Comparison of ENCODE assay signal across 8 cellular contexts in the genomic region with DNA sequence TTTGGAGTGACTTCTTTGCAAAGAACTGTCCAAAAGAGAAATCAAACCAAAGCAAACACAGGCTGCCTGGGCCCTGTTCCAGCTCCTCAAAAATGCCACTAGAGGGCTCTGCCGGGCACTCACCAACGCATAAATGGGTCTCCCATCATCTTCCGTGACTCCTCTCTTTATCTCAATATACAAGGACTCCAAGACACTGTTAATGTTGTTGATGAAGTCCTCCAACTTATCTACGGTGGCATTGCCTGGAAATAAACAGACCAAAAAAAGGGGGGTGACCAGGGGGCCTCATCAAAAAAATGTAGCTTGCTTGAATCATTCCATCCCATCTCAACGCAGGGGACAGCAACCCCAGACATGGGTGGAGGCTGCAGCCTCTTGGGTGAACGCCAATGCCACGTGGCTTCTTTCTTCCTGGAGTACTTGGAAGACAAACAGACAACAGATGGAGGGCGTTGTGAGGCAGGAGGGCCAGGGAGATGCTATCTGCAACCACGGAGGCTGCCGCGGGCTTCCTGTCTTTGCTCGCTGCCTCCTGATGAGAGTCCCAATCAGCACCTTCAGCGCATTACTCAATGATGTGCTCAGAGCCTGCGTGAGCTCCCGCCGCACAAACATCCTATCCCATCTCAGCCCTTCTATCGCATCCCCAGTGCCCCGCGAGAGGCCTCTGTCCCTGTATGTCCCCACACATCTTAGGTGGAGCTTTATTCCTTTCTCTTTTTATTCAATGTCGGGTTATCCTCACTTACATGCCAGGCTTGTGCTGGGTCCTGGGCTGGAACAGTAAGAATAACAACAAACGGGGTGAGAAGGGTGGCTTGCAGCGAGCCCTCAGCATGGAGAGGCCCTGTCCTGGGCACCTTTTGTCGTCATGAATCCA. TPM values are rescaled to one million over a fixed set of nuclear protein-coding genes. Genes with fewer than 3 reads are reported as not detected.
DNase-seq lines count a peak whose midpoint lies in the region; ATAC-seq and TF ChIP-seq lines count a peak whose summit lies in the region.

No MANE protein-coding gene starts in this region.

- no peaks in the 10 kb centered on the region for H3K27me3 Mint-ChIP-seq in activated naive CD4-positive, alpha-beta T cell treated with anti-CD3 and anti-CD28 coated beads, Interleukin-2, amount 10 ng/mL, durations not matched to agents 7 days and 5 days

- H3K36me3 Mint-ChIP-seq in activated naive CD4-positive, alpha-beta T cell treated with anti-CD3 and anti-CD28 coated beads, Interleukin-2, amount 10 ng/mL, durations not matched to agents 7 days and 5 days: peaks cover 52% of the 10 kb centered on the region

- H3K4me3 ChIP-seq in Loucy (ENCODE audit: low read length, poor library complexity, severe bottlenecking): peak overlapping the region; percentile 54
- no peak overlapping the region; a peak in 1 of 4 replicates for H3K4me3 ChIP-seq in SK-N-SH (ENCODE audit: low read depth in 2 of 2, low read length in 1 of 2)
- peak overlapping the region in 1 of 2 donors; percentile 7 for H3K4me3 ChIP-seq in gastroesophageal sphincter
- no peak overlapping the region for H3K4me3 ChIP-seq in ovary
- H3K4me3 ChIP-seq in testis: no peak overlapping the region

- peaks cover 99% of the 10 kb centered on the region for H3K4me1 Mint-ChIP-seq in activated naive CD4-positive, alpha-beta T cell treated with anti-CD3 and anti-CD28 coated beads, Interleukin-2, amount 10 ng/mL, durations not matched to agents 7 days and 5 days

- peak overlapping the region; percentile 72 for H2AFZ ChIP-seq in Loucy (ENCODE audit: low read length)
- H2AFZ ChIP-seq in SK-N-SH (ENCODE audit: low read depth): peak overlapping the region; percentile 37; the same call in 1 of the 2 replicates

- peak overlapping the region; percentile 74 for H3K4me3 Mint-ChIP-seq in activated naive CD4-positive, alpha-beta T cell treated with anti-CD3 and anti-CD28 coated beads, Interleukin-2, amount 10 ng/mL, durations not matched to agents 7 days and 5 days

- H3K36me3 ChIP-seq in Loucy (ENCODE audit: insufficient read depth, low read length) (no peaks in the 10 kb centered on the region), SK-N-SH (replicated peaks in 1 of 2; ENCODE audit: control insufficient read depth in 1 of 2, insufficient read depth in 2 of 2, low read length in 1 of 2) (peaks cover 0 to 20% of the 10 kb centered on the region in 2 experiments), gastroesophageal sphincter (peaks cover 0 to 42% of the 10 kb centered on the region in 2 donors), ovary (no peaks in the 10 kb centered on the region), testis (ENCODE audit: low read depth, missing control alignments) (no peaks in the 10 kb centered on the region)

- intact Hi-C loops in ovary (cut with DNase I) (no loop called here), testis (cut with DNase I; ENCODE audit: low total_unique reads) (loop anchor here (5.0 kb wide), 1 partner anchor 132 kb away; no protein-coding TSS in a partner anchor)

- H3K4me2 ChIP-seq in Loucy (ENCODE audit: low read depth, low read length, poor library complexity, severe bottlenecking): peak overlapping the region; percentile 63
- H3K4me2 ChIP-seq in SK-N-SH: peak overlapping the region; percentile 67

- ATAC-seq in gastroesophageal sphincter: peak; percentile 84
- ATAC-seq in GM21423 (IDR thresholded peaks at IDR 0.05; ENCODE audit: unreplicated experiment): no peak

- H3K27ac ChIP-seq in SK-N-SH (ENCODE audit: low read depth in 2 of 2, low read length in 1 of 2) (peak overlapping the region; percentile 57 to 73), gastroesophageal sphincter (peak overlapping the region in 3 of 4 donors; percentile 70 to 74 (median 72)), ovary (peak overlapping the region in 1 of 2 donors; percentile 62), testis (peak overlapping the region; percentile 0 to 7)

- DNase-seq in DMS114 treated with DMSO at 0.1 percent for 48 hours (lab: John Stamatoyannopoulos, UW; ENCODE audit: unreplicated experiment) (peak; percentile 31), SK-N-SH (peak; percentile 71), ovary (peak; percentile 85 to 91 (median 86)), testis (peak; percentile 90)
- peak; percentile 97 for DNase-seq in activated naive CD4-positive, alpha-beta T cell treated with anti-CD3 and anti-CD28 coated beads, Interleukin-2, amount 10 ng/mL, durations not matched to agents 7 days and 5 days

- TF ChIP-seq POLR2A in gastroesophageal sphincter (IDR thresholded peaks at IDR 0.05) (no peak), ovary (IDR thresholded peaks at IDR 0.05) (no peak), testis (IDR thresholded peaks at IDR 0.05) (no peak)

- H3K9ac ChIP-seq in Loucy (ENCODE audit: low read depth, low read length, poor library complexity, severe bottlenecking) (peak overlapping the region; percentile 67), SK-N-SH (peak overlapping the region; percentile 28; the same call in 1 of the 2 replicates)

- H3K9me3 Mint-ChIP-seq in activated naive CD4-positive, alpha-beta T cell treated with anti-CD3 and anti-CD28 coated beads, Interleukin-2, amount 10 ng/mL, durations not matched to agents 7 days and 5 days: no peaks in the 10 kb centered on the region

- peak; percentile 76 for TF ChIP-seq RAD21 in SK-N-SH (IDR thresholded peaks at IDR 0.05; ENCODE audit: low read length)

- WGBS in SK-N-SH (ENCODE audit: low lambda C conversion rate): 48% methylated on average over 23 of the region's 23 CpGs
- 35 to 46% methylated on average over 6 to 14 of the region's 23 CpGs for WGBS in gastroesophageal sphincter (ENCODE audit: low coverage in 1 of 2), 2 donors
- 27 to 35% (median 29%) methylated on average over 23 of the region's 23 CpGs for WGBS in ovary, 3 donors
- WGBS in testis, 2 donors: 42 to 54% methylated on average over 23 of the region's 23 CpGs

- POLR2A ChIA-PET in SK-N-SH (lab: Yijun Ruan, JAX): interaction anchor here (1.6 kb wide), 1 partner anchor 133 kb away, joined by 5 read pairs; no protein-coding TSS in a partner anchor

- H4K20me1 ChIP-seq in Loucy (ENCODE audit: insufficient read depth, low read length, poor library complexity, severe bottlenecking) (no peaks in the 10 kb centered on the region), SK-N-SH (ENCODE audit: insufficient read depth) (no peaks in the 10 kb centered on the region)

- no peaks in the 10 kb centered on the region for H3K9me2 ChIP-seq in Loucy (replicated peaks; ENCODE audit: low read depth, low read length)
- H3K9me2 ChIP-seq in SK-N-SH: no peaks in the 10 kb centered on the region

- H3K27ac Mint-ChIP-seq in activated naive CD4-positive, alpha-beta T cell treated with anti-CD3 and anti-CD28 coated beads, Interleukin-2, amount 10 ng/mL, durations not matched to agents 7 days and 5 days: peak overlapping the region; percentile 99

- H3F3A ChIP-seq in Loucy (ENCODE audit: low read depth) (peaks cover 7% of the 10 kb centered on the region; the same call in 1 of the 2 replicates), SK-N-SH (replicated peaks; ENCODE audit: insufficient read depth) (peaks cover 3% of the 10 kb centered on the region)

- TF ChIP-seq CTCF in Loucy (conservative IDR thresholded peaks at IDR 0.05; ENCODE audit: low read length): peak; percentile 96
- peak; percentile 98 for TF ChIP-seq CTCF in SK-N-SH (IDR thresholded peaks at IDR 0.05)
- TF ChIP-seq CTCF in gastroesophageal sphincter (IDR thresholded peaks at IDR 0.05): peak in 3 of 4 experiments; percentile 77 to 83 (median 80)
- peak; percentile 54 to 76 (median 62) for TF ChIP-seq CTCF in ovary (IDR thresholded peaks at IDR 0.05)
- peak; percentile 55 to 70 (median 64) for TF ChIP-seq CTCF in testis (IDR thresholded peaks at IDR 0.05)

- no peak for TF ChIP-seq EP300 in SK-N-SH (IDR thresholded peaks at IDR 0.05; ENCODE audit: borderline replicate concordance in 1 of 2, low read depth in 1 of 2, low read length in 1 of 2)
- TF ChIP-seq EP300 in gastroesophageal sphincter (IDR thresholded peaks at IDR 0.05): no peak
- no peak for TF ChIP-seq EP300 in ovary (IDR thresholded peaks at IDR 0.05)

- peaks cover 82% of the 10 kb centered on the region for H3K4me1 ChIP-seq in Loucy (ENCODE audit: insufficient read depth, low read length, poor library complexity, severe bottlenecking)
- H3K4me1 ChIP-seq in SK-N-SH (ENCODE audit: control insufficient read depth in 1 of 2, insufficient read depth in 2 of 2, low read depth in 1 of 2, low read length in 1 of 2): peaks cover 20 to 31% of the 10 kb centered on the region in 2 experiments; a peak in 3 of 4 replicates
- H3K4me1 ChIP-seq in gastroesophageal sphincter: peaks cover 0 to 65% (median 29%) of the 10 kb centered on the region in 3 donors
- H3K4me1 ChIP-seq in ovary (ENCODE audit: insufficient read depth): peaks cover 7% of the 10 kb centered on the region
- peaks cover 22% of the 10 kb centered on the region for H3K4me1 ChIP-seq in testis

- H3K79me2 ChIP-seq in Loucy (ENCODE audit: insufficient read depth, low read length) (peaks cover 8% of the 10 kb centered on the region; the same call in 1 of the 2 replicates), SK-N-SH (ENCODE audit: insufficient read depth) (no peaks in the 10 kb centered on the region)

- CTCF ChIA-PET in SK-N-SH (lab: Yijun Ruan, JAX): interaction anchor here (0.6 to 7.2 kb wide), 58 partner anchors 10 to 230 kb away, joined by 3 to 104 read pairs (median 4); a partner anchor contains a TSS
- CTCF ChIA-PET in activated naive CD4-positive, alpha-beta T cell treated with anti-CD3 and anti-CD28 coated beads, Interleukin-2, amount 10 ng/mL, durations not matched to agents 7 days and 5 days (lab: Charles Lee): interaction anchor here (0.8 to 10.2 kb wide), 37 partner anchors 9 to 230 kb away, joined by 3 to 159 read pairs (median 5); a partner anchor contains a TSS

- no peaks in the 10 kb centered on the region for H3K27me3 ChIP-seq in Loucy (ENCODE audit: insufficient read depth, low read length, poor library complexity, severe bottlenecking)
- H3K27me3 ChIP-seq in SK-N-SH (ENCODE audit: insufficient read depth): no peaks in the 10 kb centered on the region
- H3K27me3 ChIP-seq in gastroesophageal sphincter: no peaks in the 10 kb centered on the region
- no peaks in the 10 kb centered on the region for H3K27me3 ChIP-seq in ovary
- H3K27me3 ChIP-seq in testis: no peaks in the 10 kb centered on the region

- H3K9me3 ChIP-seq in Loucy (ENCODE audit: insufficient read depth, low read depth, low read length): no peaks in the 10 kb centered on the region
- no peaks in the 10 kb centered on the region for H3K9me3 ChIP-seq in SK-N-SH
- H3K9me3 ChIP-seq in gastroesophageal sphincter: no peaks in the 10 kb centered on the region
- no peaks in the 10 kb centered on the region for H3K9me3 ChIP-seq in ovary
- H3K9me3 ChIP-seq in testis: no peaks in the 10 kb centered on the region

RNA-seq across cellular contexts. Expression of a gene that starts 32.0 kb away (rescaled TPM):
- 3.3 and 3.9 TPM in 2 replicates for polyA plus RNA-seq in SK-N-SH (2012; rRNA removed)
- 1.5 and 2.2 TPM in 2 replicates for polyA plus RNA-seq in SK-N-SH (2012; cell fraction: cytosol; rRNA removed)
- 10.9 and 11.8 TPM in 2 replicates for polyA plus RNA-seq in SK-N-SH (2012; cell fraction: nucleus; rRNA removed)
- 10 to 100 TPM in 1 of 4 donors, 1 to 10 TPM in 3; 1.9 to 12.0 (median 4.0) TPM for total RNA-seq in gastroesophageal sphincter
- total RNA-seq in ovary: 10 to 100 TPM in 1 of 7 donors, 1 to 10 TPM in 6; 3.8 to 11.0 (median 7.2) TPM
- 1 to 10 TPM; 3.7 to 5.0 TPM for polyA plus RNA-seq in ovary
- total RNA-seq in testis: 10 to 100 TPM in 1 of 2 donors, 1 to 10 TPM in 1; 8.3 to 14.7 TPM
- polyA plus RNA-seq in testis (ENCODE audit: insufficient read depth, low read depth, low replicate concordance): 5.7 TPM

RNA-seq across cellular contexts. Expression of a gene that starts 33.3 kb away (rescaled TPM):
- polyA plus RNA-seq in SK-N-SH (2012; rRNA removed): 37.9 and 39.8 TPM in 2 replicates
- 45.3 and 46.1 TPM in 2 replicates for polyA plus RNA-seq in SK-N-SH (2012; cell fraction: cytosol; rRNA removed)
- 20.5 and 24.4 TPM in 2 replicates for polyA plus RNA-seq in SK-N-SH (2012; cell fraction: nucleus; rRNA removed)
- 10 to 100 TPM; 48.4 to 66.0 (median 63.3) TPM for total RNA-seq in gastroesophageal sphincter
- total RNA-seq in ovary: 10 to 100 TPM; 19.8 to 68.4 (median 48.9) TPM
- polyA plus RNA-seq in ovary: 10 to 100 TPM; 57.2 to 66.0 TPM
- 10 to 100 TPM; 58.1 to 71.1 TPM for total RNA-seq in testis
- 135 TPM for polyA plus RNA-seq in testis (ENCODE audit: insufficient read depth, low read depth, low replicate concordance)

Comparison
In these comparisons a context has a peak if more than half of its experiments do, and no peak if none do; other contexts are left out.
1. DNase-seq: peak in every context shown above with its lines; median percentile 97 in activated naive CD4-positive, alpha-beta T cell treated with anti-CD3 and anti-CD28 coated beads, Interleukin-2, amount 10 ng/mL, durations not matched to agents 7 days and 5 days; 90 in testis; 86 in ovary; 71 in SK-N-SH; 31 in DMS114 treated with DMSO at 0.1 percent for 48 hours.